1 cellular context compared by ENCODE assay signal in the genomic region with DNA sequence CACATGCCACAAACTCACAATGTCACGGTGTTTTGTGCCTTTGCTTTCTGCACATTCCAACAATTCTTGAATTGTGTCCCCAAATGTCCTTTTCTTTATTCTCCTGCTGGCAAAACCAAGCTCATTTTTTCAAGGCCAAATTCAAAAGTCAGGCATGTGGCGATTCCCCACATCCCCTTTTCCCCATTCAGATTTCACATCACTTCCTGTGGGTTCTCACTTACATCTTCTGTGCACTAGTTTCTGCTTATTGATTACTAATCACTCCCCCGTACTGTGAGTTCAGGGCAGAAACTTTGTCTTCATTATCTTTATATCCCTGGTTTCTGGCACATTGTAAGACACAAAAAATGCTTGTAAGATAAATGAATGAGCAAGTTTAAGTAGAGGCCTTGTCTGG.
TF ChIP-seq lines count a peak whose summit lies in the region.

No MANE protein-coding gene starts in this region.

TF ChIP-seq in WTC11, 78 proteins besides CTCF, POLR2A, EP300 and RAD21 (continued from another document):
- TF ChIP-seq, protein P1, sequence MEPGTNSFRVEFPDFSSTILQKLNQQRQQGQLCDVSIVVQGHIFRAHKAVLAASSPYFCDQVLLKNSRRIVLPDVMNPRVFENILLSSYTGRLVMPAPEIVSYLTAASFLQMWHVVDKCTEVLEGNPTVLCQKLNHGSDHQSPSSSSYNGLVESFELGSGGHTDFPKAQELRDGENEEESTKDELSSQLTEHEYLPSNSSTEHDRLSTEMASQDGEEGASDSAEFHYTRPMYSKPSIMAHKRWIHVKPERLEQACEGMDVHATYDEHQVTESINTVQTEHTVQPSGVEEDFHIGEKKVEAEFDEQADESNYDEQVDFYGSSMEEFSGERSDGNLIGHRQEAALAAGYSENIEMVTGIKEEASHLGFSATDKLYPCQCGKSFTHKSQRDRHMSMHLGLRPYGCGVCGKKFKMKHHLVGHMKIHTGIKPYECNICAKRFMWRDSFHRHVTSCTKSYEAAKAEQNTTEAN (CRISPR knock-in tag; IDR thresholded peaks at IDR 0.05): no peak
- no peak for TF ChIP-seq ETV6 (CRISPR knock-in tag; IDR thresholded peaks at IDR 0.05)
- no peak for TF ChIP-seq IRF2 (CRISPR knock-in tag; IDR thresholded peaks at IDR 0.05; ENCODE audit: borderline replicate concordance, low read depth)
- no peak for TF ChIP-seq FOXP1 (CRISPR knock-in tag; IDR thresholded peaks at IDR 0.05; ENCODE audit: borderline replicate concordance)
- TF ChIP-seq, protein P2, sequence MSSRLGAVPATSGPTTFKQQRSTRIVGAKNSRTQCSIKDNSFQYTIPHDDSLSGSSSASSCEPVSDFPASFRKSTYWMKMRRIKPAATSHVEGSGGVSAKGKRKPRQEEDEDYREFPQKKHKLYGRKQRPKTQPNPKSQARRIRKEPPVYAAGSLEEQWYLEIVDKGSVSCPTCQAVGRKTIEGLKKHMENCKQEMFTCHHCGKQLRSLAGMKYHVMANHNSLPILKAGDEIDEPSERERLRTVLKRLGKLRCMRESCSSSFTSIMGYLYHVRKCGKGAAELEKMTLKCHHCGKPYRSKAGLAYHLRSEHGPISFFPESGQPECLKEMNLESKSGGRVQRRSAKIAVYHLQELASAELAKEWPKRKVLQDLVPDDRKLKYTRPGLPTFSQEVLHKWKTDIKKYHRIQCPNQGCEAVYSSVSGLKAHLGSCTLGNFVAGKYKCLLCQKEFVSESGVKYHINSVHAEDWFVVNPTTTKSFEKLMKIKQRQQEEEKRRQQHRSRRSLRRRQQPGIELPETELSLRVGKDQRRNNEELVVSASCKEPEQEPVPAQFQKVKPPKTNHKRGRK (CRISPR knock-in tag; IDR thresholded peaks at IDR 0.05; ENCODE audit: borderline replicate concordance): no peak
